In the genomic region with DNA sequence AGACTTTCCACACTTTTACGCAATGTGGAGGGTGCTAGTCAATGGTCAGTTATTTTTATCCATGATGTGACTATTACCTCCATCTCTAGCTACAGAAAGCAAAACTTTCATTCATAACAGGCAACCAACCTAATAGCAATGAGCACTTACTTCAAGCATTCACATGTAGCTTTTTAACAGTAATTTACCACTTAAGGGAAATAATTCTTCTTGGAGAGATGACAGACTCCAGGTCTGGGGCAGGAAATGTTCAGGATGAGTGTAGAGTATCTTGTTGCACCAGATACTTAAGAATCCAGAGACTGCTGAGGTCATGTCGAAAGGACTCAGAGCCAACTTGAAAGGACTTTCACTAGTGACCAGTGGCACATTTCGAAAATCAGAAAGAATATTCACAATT, we compare ENCODE assay signal across 1 cellular context.
TF ChIP-seq lines count a peak whose summit lies in the region.

No MANE protein-coding gene starts in this region.

TF ChIP-seq in SK-N-SH, 30 proteins besides CTCF, POLR2A, EP300 and RAD21 (continued from another document):
- peak; percentile 71; the same call in 1 of the 2 replicates for TF ChIP-seq TEAD4 (IDR thresholded peaks at IDR 0.05; ENCODE audit: borderline replicate concordance, insufficient read depth)
- TF ChIP-seq, protein P1, sequence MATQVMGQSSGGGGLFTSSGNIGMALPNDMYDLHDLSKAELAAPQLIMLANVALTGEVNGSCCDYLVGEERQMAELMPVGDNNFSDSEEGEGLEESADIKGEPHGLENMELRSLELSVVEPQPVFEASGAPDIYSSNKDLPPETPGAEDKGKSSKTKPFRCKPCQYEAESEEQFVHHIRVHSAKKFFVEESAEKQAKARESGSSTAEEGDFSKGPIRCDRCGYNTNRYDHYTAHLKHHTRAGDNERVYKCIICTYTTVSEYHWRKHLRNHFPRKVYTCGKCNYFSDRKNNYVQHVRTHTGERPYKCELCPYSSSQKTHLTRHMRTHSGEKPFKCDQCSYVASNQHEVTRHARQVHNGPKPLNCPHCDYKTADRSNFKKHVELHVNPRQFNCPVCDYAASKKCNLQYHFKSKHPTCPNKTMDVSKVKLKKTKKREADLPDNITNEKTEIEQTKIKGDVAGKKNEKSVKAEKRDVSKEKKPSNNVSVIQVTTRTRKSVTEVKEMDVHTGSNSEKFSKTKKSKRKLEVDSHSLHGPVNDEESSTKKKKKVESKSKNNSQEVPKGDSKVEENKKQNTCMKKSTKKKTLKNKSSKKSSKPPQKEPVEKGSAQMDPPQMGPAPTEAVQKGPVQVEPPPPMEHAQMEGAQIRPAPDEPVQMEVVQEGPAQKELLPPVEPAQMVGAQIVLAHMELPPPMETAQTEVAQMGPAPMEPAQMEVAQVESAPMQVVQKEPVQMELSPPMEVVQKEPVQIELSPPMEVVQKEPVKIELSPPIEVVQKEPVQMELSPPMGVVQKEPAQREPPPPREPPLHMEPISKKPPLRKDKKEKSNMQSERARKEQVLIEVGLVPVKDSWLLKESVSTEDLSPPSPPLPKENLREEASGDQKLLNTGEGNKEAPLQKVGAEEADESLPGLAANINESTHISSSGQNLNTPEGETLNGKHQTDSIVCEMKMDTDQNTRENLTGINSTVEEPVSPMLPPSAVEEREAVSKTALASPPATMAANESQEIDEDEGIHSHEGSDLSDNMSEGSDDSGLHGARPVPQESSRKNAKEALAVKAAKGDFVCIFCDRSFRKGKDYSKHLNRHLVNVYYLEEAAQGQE (IDR thresholded peaks at IDR 0.05; ENCODE audit: low read depth, low read length): no peak
- TF ChIP-seq, protein P2, sequence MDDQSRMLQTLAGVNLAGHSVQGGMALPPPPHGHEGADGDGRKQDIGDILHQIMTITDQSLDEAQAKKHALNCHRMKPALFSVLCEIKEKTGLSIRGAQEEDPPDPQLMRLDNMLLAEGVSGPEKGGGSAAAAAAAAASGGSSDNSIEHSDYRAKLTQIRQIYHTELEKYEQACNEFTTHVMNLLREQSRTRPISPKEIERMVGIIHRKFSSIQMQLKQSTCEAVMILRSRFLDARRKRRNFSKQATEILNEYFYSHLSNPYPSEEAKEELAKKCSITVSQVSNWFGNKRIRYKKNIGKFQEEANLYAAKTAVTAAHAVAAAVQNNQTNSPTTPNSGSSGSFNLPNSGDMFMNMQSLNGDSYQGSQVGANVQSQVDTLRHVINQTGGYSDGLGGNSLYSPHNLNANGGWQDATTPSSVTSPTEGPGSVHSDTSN (IDR thresholded peaks at IDR 0.05): peak; percentile 90
- TF ChIP-seq NFIC (IDR thresholded peaks at IDR 0.05; ENCODE audit: borderline replicate concordance): peak; percentile 66; the same call in 1 of the 2 replicates
- no peak for TF ChIP-seq EZH2phosphoT487 (IDR thresholded peaks at IDR 0.05; ENCODE audit: borderline replicate concordance, low read depth)
- TF ChIP-seq GATA2 (CRISPR knock-in tag; IDR thresholded peaks at IDR 0.05): no peak
TF ChIP-seq in SK-N-SH: peak in this region for 9.
